25 cellular contexts compared by ENCODE assay signal in the genomic region with DNA sequence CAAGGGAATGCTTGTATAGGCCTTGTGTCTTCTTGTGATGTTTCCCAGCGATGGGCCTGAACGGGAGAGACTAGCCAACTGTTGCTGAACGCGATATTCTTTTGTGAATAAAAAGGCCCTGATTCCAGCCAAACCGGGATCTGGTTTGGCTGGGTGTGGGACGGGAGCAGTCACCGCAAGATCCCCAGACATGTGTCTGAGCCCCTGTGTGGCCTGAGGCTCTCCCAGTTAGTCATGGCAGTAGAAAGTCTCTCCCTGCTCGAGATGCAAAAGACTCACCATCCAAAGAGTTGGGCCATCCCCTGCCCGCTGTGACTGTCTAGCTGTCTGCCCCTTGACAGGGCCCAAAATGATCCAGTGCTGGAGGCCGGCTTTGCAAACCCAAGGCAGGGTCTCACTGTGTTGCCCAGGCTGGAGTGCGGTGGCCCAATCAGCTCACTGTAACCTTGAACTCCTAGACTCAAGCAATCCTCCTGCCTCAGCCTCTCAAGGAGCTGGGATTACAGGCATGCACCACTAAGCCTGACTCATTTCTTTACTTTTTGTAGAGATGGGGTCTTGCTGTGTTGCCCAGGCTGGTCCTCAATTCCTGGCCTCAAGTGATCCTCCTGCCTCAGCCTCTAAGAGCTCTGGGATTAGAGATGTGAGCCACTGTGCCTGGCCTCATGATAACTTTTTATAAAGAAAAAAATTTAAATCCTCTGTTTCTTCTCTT. TPM values are rescaled to one million over a fixed set of nuclear protein-coding genes. Genes with fewer than 3 reads are reported as not detected.
"Had no signal": no experiment of that assay in that cellular context is flagged by ENCODE, and none has a peak within 500 bp of the region (broad histone marks: within the 10 kb centered on the region; RNA-seq: fewer than 3 reads in every experiment).

No MANE protein-coding gene starts in this region.

- H3K36me3 Mint-ChIP-seq: T-cell had no signal

- H3K36me3 ChIP-seq: ascending aorta, MG63, Peyer's patch had no signal

- DNase-seq: activated CD4-positive, alpha-beta memory T cell treated with anti-CD3 and anti-CD28 coated beads for 36 hours; activated CD4-positive, alpha-beta T cell treated with anti-CD3 and anti-CD28 coated beads, Interleukin-2, amount 10 ng/mL, durations not matched to agents 7 days and 5 days; activated CD4-positive, CD25-positive, alpha-beta regulatory T cell; activated CD8-positive, alpha-beta memory T cell treated with anti-CD3 and anti-CD28 coated beads for 24 hours; activated effector memory CD4-positive, alpha-beta T cell treated with anti-CD3 and anti-CD28 coated beads, Interleukin-2, amount 50 U/mL, for 16 hours; activated naive CD4-positive, alpha-beta T cell treated with Interleukin-2 at 50 U/mL for 16 hours; activated naive CD8-positive, alpha-beta T cell treated with anti-CD3 and anti-CD28 coated beads, Interleukin-2, amount 50 U/mL, for 24 hours; activated T-cell treated with anti-CD3 and anti-CD28 coated beads, Interleukin-2, amount 50 U/mL, for 4 hours; amniotic stem cell; body of pancreas; MG63; MV-4-11; NCI-H1092 treated with DMSO at 0.1 percent for 48 hours; NCI-H1417 treated with DMSO at 0.1 percent for 48 hours; NCI-H1694 treated with DMSO at 0.1 percent for 48 hours; NCI-H2029 treated with DMSO at 0.1 percent for 48 hours; NCI-H510A treated with DMSO at 0.1 percent for 48 hours; Peyer's patch; SHP77 treated with DMSO at 0.1 percent for 48 hours; T-cell; T-helper 2 cell; T1000 had no signal

- H3K27me3 ChIP-seq: ascending aorta, body of pancreas, MG63, Peyer's patch had no signal

- ATAC-seq: activated naive CD4-positive, alpha-beta T cell treated with anti-CD3 and anti-CD28 coated beads, Interleukin-2, amount 50 U/mL, for 72 hours; activated naive CD8-positive, alpha-beta T cell treated with anti-CD3 and anti-CD28 coated beads, Interleukin-2, amount 50 U/mL, for 24 hours; activated T-cell treated with anti-CD3 and anti-CD28 coated beads, Interleukin-2, amount 50 U/mL, for 4 hours; body of pancreas had no signal

- H3K4me1 ChIP-seq: ascending aorta, body of pancreas, Peyer's patch had no signal

- H3K27me3 Mint-ChIP-seq: activated CD4-positive, alpha-beta memory T cell treated with anti-CD3 and anti-CD28 coated beads for 36 hours; activated CD4-positive, alpha-beta T cell treated with anti-CD3 and anti-CD28 coated beads, Interleukin-2, amount 10 ng/mL, durations not matched to agents 7 days and 5 days; activated naive CD8-positive, alpha-beta T cell treated with anti-CD3 and anti-CD28 coated beads, Interleukin-2, amount 50 U/mL, for 24 hours; T-cell had no signal

- H3K27ac ChIP-seq: ascending aorta, body of pancreas, Peyer's patch, SK-N-MC had no signal

- H3K4me1 Mint-ChIP-seq: activated CD4-positive, alpha-beta T cell treated with anti-CD3 and anti-CD28 coated beads, Interleukin-2, amount 10 ng/mL, durations not matched to agents 7 days and 5 days; activated naive CD8-positive, alpha-beta T cell treated with anti-CD3 and anti-CD28 coated beads, Interleukin-2, amount 50 U/mL, for 24 hours; T-cell had no signal

- H3K4me3 ChIP-seq: ascending aorta, body of pancreas, MG63, Peyer's patch, SK-N-MC had no signal

- H3K27ac Mint-ChIP-seq: activated CD4-positive, alpha-beta memory T cell treated with anti-CD3 and anti-CD28 coated beads for 36 hours; activated CD4-positive, alpha-beta T cell treated with anti-CD3 and anti-CD28 coated beads, Interleukin-2, amount 10 ng/mL, durations not matched to agents 7 days and 5 days; activated naive CD4-positive, alpha-beta T cell treated with anti-CD3 and anti-CD28 coated beads, Interleukin-2, amount 50 U/mL, for 72 hours; activated naive CD8-positive, alpha-beta T cell treated with anti-CD3 and anti-CD28 coated beads, Interleukin-2, amount 50 U/mL, for 24 hours; T-cell had no signal

- H3K4me3 Mint-ChIP-seq: activated CD4-positive, alpha-beta memory T cell treated with anti-CD3 and anti-CD28 coated beads for 36 hours; activated CD4-positive, alpha-beta T cell treated with anti-CD3 and anti-CD28 coated beads, Interleukin-2, amount 10 ng/mL, durations not matched to agents 7 days and 5 days; activated naive CD8-positive, alpha-beta T cell treated with anti-CD3 and anti-CD28 coated beads, Interleukin-2, amount 50 U/mL, for 24 hours; activated T-cell treated with anti-CD3 and anti-CD28 coated beads, Interleukin-2, amount 50 U/mL, for 4 hours; T-cell had no signal

RNA-seq across cellular contexts. Expression of a gene that starts 56.4 kb away (rescaled TPM):
- total RNA-seq: activated CD4-positive, alpha-beta memory T cell treated with anti-CD3 and anti-CD28 coated beads for 36 hours; activated CD4-positive, alpha-beta T cell treated with anti-CD3 and anti-CD28 coated beads, Interleukin-2, amount 10 ng/mL, durations not matched to agents 7 days and 5 days; ascending aorta had no signal
